1 cellular context compared by ENCODE assay signal in the genomic region with DNA sequence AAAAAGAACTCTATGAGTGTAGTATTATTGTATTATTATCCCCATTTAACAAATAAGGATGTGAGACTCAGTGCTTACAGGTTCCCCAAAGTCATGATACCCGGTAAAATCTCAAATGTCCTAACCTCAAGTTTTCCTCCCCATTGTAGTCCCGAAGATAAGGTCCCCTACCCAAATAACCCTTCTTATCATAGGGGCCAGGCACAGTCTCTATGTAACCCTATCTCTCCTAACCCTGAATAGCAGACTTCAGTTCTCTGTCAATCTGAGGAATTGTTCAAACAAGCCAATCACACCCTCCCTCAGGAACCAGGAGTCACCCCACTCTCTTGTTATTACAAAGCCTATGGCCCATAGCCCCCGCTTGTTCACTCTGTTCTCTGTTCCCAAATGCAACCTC.
TF ChIP-seq lines count a peak whose summit lies in the region.

No MANE protein-coding gene starts in this region.

TF ChIP-seq in GM23338, 12 proteins besides CTCF, POLR2A, EP300 and RAD21 (continued from another document):
- TF ChIP-seq, protein P1, sequence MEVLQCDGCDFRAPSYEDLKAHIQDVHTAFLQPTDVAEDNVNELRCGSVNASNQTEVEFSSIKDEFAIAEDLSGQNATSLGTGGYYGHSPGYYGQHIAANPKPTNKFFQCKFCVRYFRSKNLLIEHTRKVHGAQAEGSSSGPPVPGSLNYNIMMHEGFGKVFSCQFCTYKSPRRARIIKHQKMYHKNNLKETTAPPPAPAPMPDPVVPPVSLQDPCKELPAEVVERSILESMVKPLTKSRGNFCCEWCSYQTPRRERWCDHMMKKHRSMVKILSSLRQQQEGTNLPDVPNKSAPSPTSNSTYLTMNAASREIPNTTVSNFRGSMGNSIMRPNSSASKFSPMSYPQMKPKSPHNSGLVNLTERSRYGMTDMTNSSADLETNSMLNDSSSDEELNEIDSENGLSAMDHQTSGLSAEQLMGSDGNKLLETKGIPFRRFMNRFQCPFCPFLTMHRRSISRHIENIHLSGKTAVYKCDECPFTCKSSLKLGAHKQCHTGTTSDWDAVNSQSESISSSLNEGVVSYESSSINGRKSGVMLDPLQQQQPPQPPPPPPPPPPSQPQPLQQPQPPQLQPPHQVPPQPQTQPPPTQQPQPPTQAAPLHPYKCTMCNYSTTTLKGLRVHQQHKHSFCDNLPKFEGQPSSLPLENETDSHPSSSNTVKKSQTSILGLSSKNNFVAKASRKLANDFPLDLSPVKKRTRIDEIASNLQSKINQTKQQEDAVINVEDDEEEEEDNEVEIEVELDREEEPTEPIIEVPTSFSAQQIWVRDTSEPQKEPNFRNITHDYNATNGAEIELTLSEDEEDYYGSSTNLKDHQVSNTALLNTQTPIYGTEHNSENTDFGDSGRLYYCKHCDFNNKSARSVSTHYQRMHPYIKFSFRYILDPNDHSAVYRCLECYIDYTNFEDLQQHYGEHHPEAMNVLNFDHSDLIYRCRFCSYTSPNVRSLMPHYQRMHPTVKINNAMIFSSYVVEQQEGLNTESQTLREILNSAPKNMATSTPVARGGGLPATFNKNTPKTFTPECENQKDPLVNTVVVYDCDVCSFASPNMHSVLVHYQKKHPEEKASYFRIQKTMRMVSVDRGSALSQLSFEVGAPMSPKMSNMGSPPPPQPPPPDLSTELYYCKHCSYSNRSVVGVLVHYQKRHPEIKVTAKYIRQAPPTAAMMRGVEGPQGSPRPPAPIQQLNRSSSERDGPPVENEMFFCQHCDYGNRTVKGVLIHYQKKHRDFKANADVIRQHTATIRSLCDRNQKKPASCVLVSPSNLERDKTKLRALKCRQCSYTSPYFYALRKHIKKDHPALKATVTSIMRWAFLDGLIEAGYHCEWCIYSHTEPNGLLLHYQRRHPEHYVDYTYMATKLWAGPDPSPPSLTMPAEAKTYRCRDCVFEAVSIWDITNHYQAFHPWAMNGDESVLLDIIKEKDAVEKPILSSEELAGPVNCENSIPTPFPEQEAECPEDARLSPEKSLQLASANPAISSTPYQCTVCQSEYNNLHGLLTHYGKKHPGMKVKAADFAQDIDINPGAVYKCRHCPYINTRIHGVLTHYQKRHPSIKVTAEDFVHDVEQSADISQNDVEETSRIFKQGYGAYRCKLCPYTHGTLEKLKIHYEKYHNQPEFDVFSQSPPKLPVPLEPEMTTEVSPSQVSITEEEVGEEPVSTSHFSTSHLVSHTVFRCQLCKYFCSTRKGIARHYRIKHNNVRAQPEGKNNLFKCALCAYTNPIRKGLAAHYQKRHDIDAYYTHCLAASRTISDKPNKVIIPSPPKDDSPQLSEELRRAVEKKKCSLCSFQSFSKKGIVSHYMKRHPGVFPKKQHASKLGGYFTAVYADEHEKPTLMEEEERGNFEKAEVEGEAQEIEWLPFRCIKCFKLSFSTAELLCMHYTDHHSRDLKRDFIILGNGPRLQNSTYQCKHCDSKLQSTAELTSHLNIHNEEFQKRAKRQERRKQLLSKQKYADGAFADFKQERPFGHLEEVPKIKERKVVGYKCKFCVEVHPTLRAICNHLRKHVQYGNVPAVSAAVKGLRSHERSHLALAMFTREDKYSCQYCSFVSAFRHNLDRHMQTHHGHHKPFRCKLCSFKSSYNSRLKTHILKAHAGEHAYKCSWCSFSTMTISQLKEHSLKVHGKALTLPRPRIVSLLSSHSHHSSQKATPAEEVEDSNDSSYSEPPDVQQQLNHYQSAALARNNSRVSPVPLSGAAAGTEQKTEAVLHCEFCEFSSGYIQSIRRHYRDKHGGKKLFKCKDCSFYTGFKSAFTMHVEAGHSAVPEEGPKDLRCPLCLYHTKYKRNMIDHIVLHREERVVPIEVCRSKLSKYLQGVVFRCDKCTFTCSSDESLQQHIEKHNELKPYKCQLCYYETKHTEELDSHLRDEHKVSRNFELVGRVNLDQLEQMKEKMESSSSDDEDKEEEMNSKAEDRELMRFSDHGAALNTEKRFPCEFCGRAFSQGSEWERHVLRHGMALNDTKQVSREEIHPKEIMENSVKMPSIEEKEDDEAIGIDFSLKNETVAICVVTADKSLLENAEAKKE (CRISPR knock-in tag; IDR thresholded peaks at IDR 0.05) = no peak
- no peak for TF ChIP-seq ZNF331 (CRISPR knock-in tag; IDR thresholded peaks at IDR 0.05; ENCODE audit: low read depth)
- TF ChIP-seq NANOG (IDR thresholded peaks at IDR 0.05; ENCODE audit: borderline replicate concordance) = no peak
- TF ChIP-seq EZH2 (IDR thresholded peaks at IDR 0.05; ENCODE audit: low read depth, unreplicated experiment) = no peak
- TF ChIP-seq, protein P2, sequence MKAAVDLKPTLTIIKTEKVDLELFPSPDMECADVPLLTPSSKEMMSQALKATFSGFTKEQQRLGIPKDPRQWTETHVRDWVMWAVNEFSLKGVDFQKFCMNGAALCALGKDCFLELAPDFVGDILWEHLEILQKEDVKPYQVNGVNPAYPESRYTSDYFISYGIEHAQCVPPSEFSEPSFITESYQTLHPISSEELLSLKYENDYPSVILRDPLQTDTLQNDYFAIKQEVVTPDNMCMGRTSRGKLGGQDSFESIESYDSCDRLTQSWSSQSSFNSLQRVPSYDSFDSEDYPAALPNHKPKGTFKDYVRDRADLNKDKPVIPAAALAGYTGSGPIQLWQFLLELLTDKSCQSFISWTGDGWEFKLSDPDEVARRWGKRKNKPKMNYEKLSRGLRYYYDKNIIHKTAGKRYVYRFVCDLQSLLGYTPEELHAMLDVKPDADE (IDR thresholded peaks at IDR 0.05) = no peak
- no peak for TF ChIP-seq STAT1 (IDR thresholded peaks at IDR 0.05; ENCODE audit: unreplicated experiment)
- TF ChIP-seq, protein P3, sequence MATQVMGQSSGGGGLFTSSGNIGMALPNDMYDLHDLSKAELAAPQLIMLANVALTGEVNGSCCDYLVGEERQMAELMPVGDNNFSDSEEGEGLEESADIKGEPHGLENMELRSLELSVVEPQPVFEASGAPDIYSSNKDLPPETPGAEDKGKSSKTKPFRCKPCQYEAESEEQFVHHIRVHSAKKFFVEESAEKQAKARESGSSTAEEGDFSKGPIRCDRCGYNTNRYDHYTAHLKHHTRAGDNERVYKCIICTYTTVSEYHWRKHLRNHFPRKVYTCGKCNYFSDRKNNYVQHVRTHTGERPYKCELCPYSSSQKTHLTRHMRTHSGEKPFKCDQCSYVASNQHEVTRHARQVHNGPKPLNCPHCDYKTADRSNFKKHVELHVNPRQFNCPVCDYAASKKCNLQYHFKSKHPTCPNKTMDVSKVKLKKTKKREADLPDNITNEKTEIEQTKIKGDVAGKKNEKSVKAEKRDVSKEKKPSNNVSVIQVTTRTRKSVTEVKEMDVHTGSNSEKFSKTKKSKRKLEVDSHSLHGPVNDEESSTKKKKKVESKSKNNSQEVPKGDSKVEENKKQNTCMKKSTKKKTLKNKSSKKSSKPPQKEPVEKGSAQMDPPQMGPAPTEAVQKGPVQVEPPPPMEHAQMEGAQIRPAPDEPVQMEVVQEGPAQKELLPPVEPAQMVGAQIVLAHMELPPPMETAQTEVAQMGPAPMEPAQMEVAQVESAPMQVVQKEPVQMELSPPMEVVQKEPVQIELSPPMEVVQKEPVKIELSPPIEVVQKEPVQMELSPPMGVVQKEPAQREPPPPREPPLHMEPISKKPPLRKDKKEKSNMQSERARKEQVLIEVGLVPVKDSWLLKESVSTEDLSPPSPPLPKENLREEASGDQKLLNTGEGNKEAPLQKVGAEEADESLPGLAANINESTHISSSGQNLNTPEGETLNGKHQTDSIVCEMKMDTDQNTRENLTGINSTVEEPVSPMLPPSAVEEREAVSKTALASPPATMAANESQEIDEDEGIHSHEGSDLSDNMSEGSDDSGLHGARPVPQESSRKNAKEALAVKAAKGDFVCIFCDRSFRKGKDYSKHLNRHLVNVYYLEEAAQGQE (IDR thresholded peaks at IDR 0.05; ENCODE audit: unreplicated experiment) = no peak
- no peak for TF ChIP-seq POLR2AphosphoS5 (IDR thresholded peaks at IDR 0.05; ENCODE audit: low read depth)
- TF ChIP-seq JUNB (IDR thresholded peaks at IDR 0.05; ENCODE audit: unreplicated experiment) = no peak
- TF ChIP-seq ZNF114 (CRISPR knock-in tag; IDR thresholded peaks at IDR 0.05) = no peak
